1 cellular context compared by ENCODE assay signal in the genomic region with DNA sequence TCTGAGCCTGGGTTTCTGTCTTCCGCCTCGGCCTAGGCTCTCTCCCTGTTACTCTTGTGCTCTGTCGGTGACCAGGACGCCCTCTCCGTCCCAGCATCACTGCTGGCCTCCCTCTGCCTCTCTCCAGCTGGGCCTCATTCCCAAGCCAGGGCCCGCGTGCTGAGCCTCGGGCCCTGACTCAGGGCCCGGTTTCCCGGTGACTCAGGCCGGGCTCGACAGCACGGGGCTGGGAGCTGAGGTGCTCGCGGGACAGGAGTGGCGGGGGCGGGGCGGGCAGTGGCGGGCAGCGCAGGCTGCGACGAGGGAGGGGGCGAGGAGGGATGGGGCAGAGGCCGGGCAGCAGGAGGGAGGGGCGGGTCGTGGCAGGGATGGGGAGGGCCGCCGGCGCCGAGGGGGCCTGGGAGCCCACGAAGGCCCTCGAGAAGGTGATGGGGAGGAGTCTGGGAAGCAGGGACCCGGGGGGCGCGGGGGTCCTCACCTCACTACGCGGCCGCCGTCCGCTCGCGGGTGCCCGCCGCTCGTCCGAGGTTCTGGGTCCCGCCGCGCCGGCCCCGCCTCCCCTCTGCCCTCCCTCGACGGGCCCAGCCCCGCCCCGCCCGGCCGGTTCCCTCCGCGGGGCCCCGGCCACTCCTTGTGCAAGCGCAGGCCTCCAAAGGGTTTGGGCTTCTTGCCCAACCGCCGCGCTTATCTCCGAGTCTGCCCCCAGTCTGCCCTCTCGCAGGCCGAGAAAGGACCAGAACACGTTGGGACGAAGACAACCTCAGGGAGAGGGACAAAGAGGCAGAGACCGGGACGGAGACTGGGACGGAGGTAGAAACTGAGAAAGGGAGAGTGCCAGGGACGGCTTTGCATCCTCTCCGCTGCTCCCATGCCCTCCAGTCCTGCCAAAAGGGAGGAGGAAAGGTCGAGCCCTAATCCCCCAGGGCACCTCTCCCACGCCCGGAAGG.
A peak's percentile ranks its signal among the peaks of the same experiment; 100 is the strongest.
TF ChIP-seq lines count a peak whose summit lies in the region.

A gene with protein sequence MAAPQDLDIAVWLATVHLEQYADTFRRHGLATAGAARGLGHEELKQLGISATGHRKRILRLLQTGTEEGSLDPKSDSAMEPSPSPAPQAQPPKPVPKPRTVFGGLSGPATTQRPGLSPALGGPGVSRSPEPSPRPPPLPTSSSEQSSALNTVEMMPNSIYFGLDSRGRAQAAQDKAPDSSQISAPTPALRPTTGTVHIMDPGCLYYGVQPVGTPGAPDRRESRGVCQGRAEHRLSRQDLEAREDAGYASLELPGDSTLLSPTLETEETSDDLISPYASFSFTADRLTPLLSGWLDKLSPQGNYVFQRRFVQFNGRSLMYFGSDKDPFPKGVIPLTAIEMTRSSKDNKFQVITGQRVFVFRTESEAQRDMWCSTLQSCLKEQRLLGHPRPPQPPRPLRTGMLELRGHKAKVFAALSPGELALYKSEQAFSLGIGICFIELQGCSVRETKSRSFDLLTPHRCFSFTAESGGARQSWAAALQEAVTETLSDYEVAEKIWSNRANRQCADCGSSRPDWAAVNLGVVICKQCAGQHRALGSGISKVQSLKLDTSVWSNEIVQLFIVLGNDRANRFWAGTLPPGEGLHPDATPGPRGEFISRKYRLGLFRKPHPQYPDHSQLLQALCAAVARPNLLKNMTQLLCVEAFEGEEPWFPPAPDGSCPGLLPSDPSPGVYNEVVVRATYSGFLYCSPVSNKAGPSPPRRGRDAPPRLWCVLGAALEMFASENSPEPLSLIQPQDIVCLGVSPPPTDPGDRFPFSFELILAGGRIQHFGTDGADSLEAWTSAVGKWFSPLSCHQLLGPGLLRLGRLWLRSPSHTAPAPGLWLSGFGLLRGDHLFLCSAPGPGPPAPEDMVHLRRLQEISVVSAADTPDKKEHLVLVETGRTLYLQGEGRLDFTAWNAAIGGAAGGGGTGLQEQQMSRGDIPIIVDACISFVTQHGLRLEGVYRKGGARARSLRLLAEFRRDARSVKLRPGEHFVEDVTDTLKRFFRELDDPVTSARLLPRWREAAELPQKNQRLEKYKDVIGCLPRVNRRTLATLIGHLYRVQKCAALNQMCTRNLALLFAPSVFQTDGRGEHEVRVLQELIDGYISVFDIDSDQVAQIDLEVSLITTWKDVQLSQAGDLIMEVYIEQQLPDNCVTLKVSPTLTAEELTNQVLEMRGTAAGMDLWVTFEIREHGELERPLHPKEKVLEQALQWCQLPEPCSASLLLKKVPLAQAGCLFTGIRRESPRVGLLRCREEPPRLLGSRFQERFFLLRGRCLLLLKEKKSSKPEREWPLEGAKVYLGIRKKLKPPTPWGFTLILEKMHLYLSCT (N-terminal part only) (minus strand): TSS at position 536 of the 947 bp plus-strand sequence. CDS start 1,744 bp downstream, outside the sequence.

TF ChIP-seq in H1, 55 proteins besides CTCF, POLR2A, EP300 and RAD21:
- TF ChIP-seq TBP (IDR thresholded peaks at IDR 0.05; ENCODE audit: low read depth, low read length) (peak; percentile 38; the same call in 1 of the 2 replicates), CEBPB (IDR thresholded peaks at IDR 0.05; ENCODE audit: low read depth, low read length) (peak; percentile 77), SUZ12 (IDR thresholded peaks at IDR 0.05; ENCODE audit: low read length) (peak; percentile 24; the same call in 1 of the 2 replicates), TAF1 (IDR thresholded peaks at IDR 0.05; ENCODE audit: low read depth, low read length) (peak; percentile 50; the same call in 1 of the 2 replicates), KDM4A (IDR thresholded peaks at IDR 0.05; ENCODE audit: low read depth, low read length, severe bottlenecking) (peak; percentile 89), PHF8 (conservative IDR thresholded peaks at IDR 0.05; ENCODE audit: low read depth, low read length) (peak; percentile 45), NANOG (IDR thresholded peaks at IDR 0.05; ENCODE audit: insufficient read depth, low read depth, low read length, poor library complexity, severe bottlenecking) (no peak), SIN3A (conservative IDR thresholded peaks at IDR 0.05 in 1 of 2, IDR thresholded peaks at IDR 0.05 in 1 of 2; ENCODE audit: low read depth in 1 of 2, low read length in 2 of 2) (0 out of 4 replicates have a peak, but pooled peaks of 1 of the 2 experiments have one; percentile 16), TEAD4 (IDR thresholded peaks at IDR 0.05; ENCODE audit: low read depth, low read length) (no peak), SIX5 (IDR thresholded peaks at IDR 0.05; ENCODE audit: low read depth, low read length) (no peak), ASH2L (IDR thresholded peaks at IDR 0.05; ENCODE audit: low read length) (peak; percentile 47)
- TF ChIP-seq, protein P1, sequence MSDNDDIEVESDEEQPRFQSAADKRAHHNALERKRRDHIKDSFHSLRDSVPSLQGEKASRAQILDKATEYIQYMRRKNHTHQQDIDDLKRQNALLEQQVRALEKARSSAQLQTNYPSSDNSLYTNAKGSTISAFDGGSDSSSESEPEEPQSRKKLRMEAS (IDR thresholded peaks at IDR 0.05) = peak; percentile 70
- TF ChIP-seq, protein P2, sequence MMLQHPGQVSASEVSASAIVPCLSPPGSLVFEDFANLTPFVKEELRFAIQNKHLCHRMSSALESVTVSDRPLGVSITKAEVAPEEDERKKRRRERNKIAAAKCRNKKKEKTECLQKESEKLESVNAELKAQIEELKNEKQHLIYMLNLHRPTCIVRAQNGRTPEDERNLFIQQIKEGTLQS (IDR thresholded peaks at IDR 0.05; ENCODE audit: insufficient read depth, low read depth, low read length) = no peak
- TF ChIP-seq, protein P3, sequence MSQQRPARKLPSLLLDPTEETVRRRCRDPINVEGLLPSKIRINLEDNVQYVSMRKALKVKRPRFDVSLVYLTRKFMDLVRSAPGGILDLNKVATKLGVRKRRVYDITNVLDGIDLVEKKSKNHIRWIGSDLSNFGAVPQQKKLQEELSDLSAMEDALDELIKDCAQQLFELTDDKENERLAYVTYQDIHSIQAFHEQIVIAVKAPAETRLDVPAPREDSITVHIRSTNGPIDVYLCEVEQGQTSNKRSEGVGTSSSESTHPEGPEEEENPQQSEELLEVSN (IDR thresholded peaks at IDR 0.05) = peak; percentile 58
